Comparison of ENCODE assay signal across 1 cellular context in the genomic region with DNA sequence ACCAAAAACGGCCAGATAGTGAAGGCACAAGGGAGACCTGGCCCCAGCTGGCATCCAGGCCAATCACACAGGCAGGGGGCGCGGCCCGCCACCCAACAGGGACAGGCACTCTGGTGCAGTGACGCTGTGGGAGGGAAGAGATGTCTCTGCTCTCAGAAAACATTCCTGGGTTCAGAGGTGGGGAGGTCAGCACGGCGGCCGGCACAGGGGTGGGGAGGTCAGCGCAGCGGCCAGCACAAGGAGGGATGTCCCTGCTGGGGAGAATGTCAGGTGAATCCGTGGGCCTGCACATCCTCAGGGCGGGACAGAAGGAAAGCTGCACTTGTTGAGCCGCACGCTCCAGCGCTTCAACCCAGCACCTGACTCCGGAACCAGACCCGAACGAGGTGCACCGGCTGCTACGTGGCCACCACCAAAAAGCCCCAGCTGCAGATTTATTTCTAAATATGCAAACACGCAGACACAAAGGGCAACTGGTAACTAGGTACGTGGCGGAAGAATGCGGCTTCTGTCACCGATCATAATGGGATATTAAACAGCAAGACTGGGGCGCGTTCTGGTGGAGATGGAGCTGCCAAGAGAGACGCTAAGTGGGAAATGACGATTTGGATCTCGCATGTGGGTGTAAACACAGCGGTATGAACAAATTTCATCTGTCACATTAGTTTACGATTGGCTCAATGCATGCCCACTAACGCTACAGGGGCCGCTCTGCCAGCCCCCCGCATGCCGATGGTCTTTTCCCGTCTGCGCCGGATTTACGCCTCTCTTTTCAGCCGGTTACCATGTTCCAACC.
TF ChIP-seq lines count a peak whose summit lies in the region.

No MANE protein-coding gene starts in this region.

TF ChIP-seq in HepG2, 621 proteins besides CTCF, POLR2A, EP300 and RAD21:
- TF ChIP-seq AGO2 (optimal IDR thresholded peaks at IDR 0.05; ENCODE audit: low read depth, low read length) (peak; percentile 17), ZSCAN30 (CRISPR knock-in tag; IDR thresholded peaks at IDR 0.05) (no peak), CHD2 (IDR thresholded peaks at IDR 0.05; ENCODE audit: low read depth, low read length) (no peak), ZNF556 (CRISPR knock-in tag; IDR thresholded peaks at IDR 0.05; ENCODE audit: borderline replicate concordance) (no peak), RCOR2 (CRISPR knock-in tag; IDR thresholded peaks at IDR 0.05) (no peak)
- TF ChIP-seq, protein P1, sequence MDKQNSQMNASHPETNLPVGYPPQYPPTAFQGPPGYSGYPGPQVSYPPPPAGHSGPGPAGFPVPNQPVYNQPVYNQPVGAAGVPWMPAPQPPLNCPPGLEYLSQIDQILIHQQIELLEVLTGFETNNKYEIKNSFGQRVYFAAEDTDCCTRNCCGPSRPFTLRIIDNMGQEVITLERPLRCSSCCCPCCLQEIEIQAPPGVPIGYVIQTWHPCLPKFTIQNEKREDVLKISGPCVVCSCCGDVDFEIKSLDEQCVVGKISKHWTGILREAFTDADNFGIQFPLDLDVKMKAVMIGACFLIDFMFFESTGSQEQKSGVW (CRISPR knock-in tag; IDR thresholded peaks at IDR 0.05; ENCODE audit: borderline replicate concordance) = no peak
TF ChIP-seq in HepG2: peak in this region for 1.
